In genomic region chr4:141220271-141220654, GRCh38 we compare ENCODE assay signal across 7 cellular contexts. TPM values are rescaled to one million over a fixed set of nuclear protein-coding genes. Genes with fewer than 3 reads are reported as not detected.
DNase-seq lines count a peak whose midpoint lies in the region; ATAC-seq and TF ChIP-seq lines count a peak whose summit lies in the region.

No MANE protein-coding gene starts in this region.

- TF ChIP-seq POLR2A in upper lobe of left lung (IDR thresholded peaks at IDR 0.05) = no peak
- no peak for TF ChIP-seq POLR2A in lower leg skin (IDR thresholded peaks at IDR 0.05)

- no peak for TF ChIP-seq CTCF in upper lobe of left lung (IDR thresholded peaks at IDR 0.05)
- TF ChIP-seq CTCF in lower leg skin (IDR thresholded peaks at IDR 0.05) = no peak

- H3K4me1 ChIP-seq in upper lobe of left lung = peaks cover 13 to 25% (median 20%) of the 10 kb centered on the region in 4 donors

- H3K27ac ChIP-seq in angular gyrus (ENCODE audit: low read depth, low read length) (peak overlapping the region; percentile 70), upper lobe of left lung (peak overlapping the region in 3 of 4 donors; percentile 95 to 99 (median 98))

- no peak for TF ChIP-seq EP300 in upper lobe of left lung (IDR thresholded peaks at IDR 0.05)

- H3K36me3 ChIP-seq in upper lobe of left lung = peaks cover 2 to 22% (median 7%) of the 10 kb centered on the region in 4 donors

- WGBS in upper lobe of left lung, 2 donors = 89 to 94% methylated on average over 7 of the region's 7 CpGs
- WGBS in lower leg skin, 2 donors = 87 to 88% methylated on average over 7 of the region's 7 CpGs

- DNase-seq in left kidney (ENCODE audit: low read depth, low spot score) (peak; percentile 49), upper lobe of left lung (no peak), KBM-7 (no peak), lower leg skin (ENCODE audit: low spot score in 2 of 2) (no peak)

- in situ Hi-C loops in KBM-7 (cut with MboI; ENCODE audit: low pct_unique_long_range_greater_than_20kb, low sequenced_read_pairs) = no loop called here

- H3K4me3 ChIP-seq in upper lobe of left lung (peak overlapping the region in 3 of 4 donors; percentile 73 to 98 (median 75)), lower leg skin (ENCODE audit: low read depth, poor library complexity, severe bottlenecking) (no peak overlapping the region)

- ATAC-seq in GM19395 (IDR thresholded peaks at IDR 0.05; ENCODE audit: unreplicated experiment) (peak; percentile 33), HG03135 (IDR thresholded peaks at IDR 0.05; ENCODE audit: unreplicated experiment) (peak; percentile 3), upper lobe of left lung (ENCODE audit: low FRiP score in 2 of 2) (no peak)

- H3K9me3 ChIP-seq in upper lobe of left lung = no peaks in the 10 kb centered on the region

- no peaks in the 10 kb centered on the region for H3K27me3 ChIP-seq in upper lobe of left lung

- intact Hi-C loops in lower leg skin (cut with DNase I; ENCODE audit: low total_unique reads) = no loop called here

RNA-seq across cellular contexts. Expression of gene ZNF330, which starts 0.4 kb away (rescaled TPM):
- total RNA-seq in upper lobe of left lung = 10 to 100 TPM; 33.6 to 45.1 (median 40.9) TPM
- 10 to 100 TPM; 13.4 to 23.0 (median 19.4) TPM for total RNA-seq in lower leg skin

Comparison
In these comparisons a context has a peak if more than half of its experiments do, and no peak if none do; other contexts are left out.
1. ATAC-seq: peak in GM19395 (single experiment) and HG03135 (single experiment); none in upper lobe of left lung (0 of 2).